34 cellular contexts compared by ENCODE assay signal in the genomic region with DNA sequence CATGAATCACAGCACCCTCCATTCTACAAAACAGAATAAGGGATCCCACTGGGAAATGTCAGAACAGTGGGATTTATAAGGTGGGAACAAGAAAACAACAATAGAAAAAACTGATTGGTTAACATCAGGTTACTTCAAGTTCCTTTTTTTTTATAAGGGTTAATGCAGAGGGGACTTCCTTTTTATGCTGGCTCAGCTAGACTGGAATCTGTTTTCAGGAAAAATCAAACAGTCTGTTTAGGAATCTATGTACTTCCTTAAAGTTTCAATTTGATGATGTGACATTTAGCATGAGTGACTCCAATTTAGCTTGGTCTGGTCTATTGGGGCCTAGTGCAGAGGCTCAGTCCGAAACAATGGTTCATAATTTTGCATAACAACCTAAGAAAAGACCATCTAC.
"Had no signal": no experiment of that assay in that cellular context is flagged by ENCODE, and none has a peak within 500 bp of the region (broad histone marks: within the 10 kb centered on the region; RNA-seq: fewer than 3 reads in every experiment).

No MANE protein-coding gene starts in this region.

- H3K36me3 ChIP-seq: adrenal gland, esophagus muscularis mucosa, gastrocnemius medialis, heart right ventricle, WERI-Rb-1 had no signal

- H3K4me1 ChIP-seq: adrenal gland, esophagus muscularis mucosa, foreskin keratinocyte, gastrocnemius medialis had no signal

- H3K9me3 Mint-ChIP-seq: activated CD8-positive, alpha-beta T cell treated with anti-CD3 and anti-CD28 coated beads for 36 hours; activated naive CD4-positive, alpha-beta T cell treated with anti-CD3 and anti-CD28 coated beads for 36 hours; activated naive CD4-positive, alpha-beta T cell treated with anti-CD3 and anti-CD28 coated beads, Interleukin-2, amount 50 U/mL, for 24 hours; activated naive CD8-positive, alpha-beta T cell treated with anti-CD3 and anti-CD28 coated beads for 36 hours; activated naive CD8-positive, alpha-beta T cell treated with anti-CD3 and anti-CD28 coated beads, Interleukin-2, amount 50 U/mL, for 24 hours; activated T-helper 1 cell treated with anti-CD3 and anti-CD28 coated beads, Interleukin-12 subunit alpha, Interleukin-12 subunit beta, Interleukin-2, Interleukin-4 antibody, amounts not matched to agents 30 ng/mL and 10 ng/mL and 1 ng/mL, durations not matched to agents 14 hours and 24 hours and 36 hours; activated T-helper 2 cell treated with anti-CD3 and anti-CD28 coated beads, Interferon-gamma antibody, Interleukin-2, Interleukin-4, amounts not matched to agents 10 μg/mL and 5 μg/mL and 100 μg/mL, durations not matched to agents 14 hours and 24 hours and 36 hours; T-helper 2 cell treated with Interferon-gamma antibody and Interleukin-4, amounts not matched to agents 5 μg/mL and 100 μg/mL, for 36 hours had no signal

- FAIRE-seq: astrocyte, colon had no signal

- H3K27me3 Mint-ChIP-seq: activated B cell treated with CpG ODN at 0.5 μM for 24 hours; activated CD8-positive, alpha-beta T cell treated with anti-CD3 and anti-CD28 coated beads for 36 hours; activated naive CD4-positive, alpha-beta T cell treated with anti-CD3 and anti-CD28 coated beads, Interleukin-2, amount 50 U/mL, for 24 hours; activated naive CD8-positive, alpha-beta T cell treated with anti-CD3 and anti-CD28 coated beads for 36 hours; activated naive CD8-positive, alpha-beta T cell treated with anti-CD3 and anti-CD28 coated beads, Interleukin-2, amount 50 U/mL, for 24 hours; effector memory CD8-positive, alpha-beta T cell; T-helper 17 cell had no signal

- H3K4me3 ChIP-seq: adrenal gland, esophagus muscularis mucosa, gastrocnemius medialis, heart right ventricle had no signal

- H3K4me3 Mint-ChIP-seq: activated B cell treated with CpG ODN at 0.5 μM for 24 hours; activated CD8-positive, alpha-beta T cell treated with anti-CD3 and anti-CD28 coated beads for 36 hours; activated naive CD4-positive, alpha-beta T cell treated with anti-CD3 and anti-CD28 coated beads for 36 hours; activated naive CD4-positive, alpha-beta T cell treated with anti-CD3 and anti-CD28 coated beads, Interleukin-2, amount 50 U/mL, for 24 hours; activated naive CD8-positive, alpha-beta T cell treated with anti-CD3 and anti-CD28 coated beads for 36 hours; activated naive CD8-positive, alpha-beta T cell treated with anti-CD3 and anti-CD28 coated beads, Interleukin-2, amount 50 U/mL, for 24 hours; activated T-cell treated with anti-CD3 and anti-CD28 coated beads, Interleukin-2, amount 50 U/mL, for 4 hours; activated T-helper 1 cell treated with anti-CD3 and anti-CD28 coated beads, Interleukin-12 subunit alpha, Interleukin-12 subunit beta, Interleukin-2, Interleukin-4 antibody, amounts not matched to agents 30 ng/mL and 10 ng/mL and 1 ng/mL, durations not matched to agents 14 hours and 24 hours and 36 hours; effector memory CD8-positive, alpha-beta T cell; T-helper 17 cell; T-helper 2 cell treated with Interferon-gamma antibody and Interleukin-4, amounts not matched to agents 5 μg/mL and 100 μg/mL, for 36 hours had no signal

- H3K4me1 Mint-ChIP-seq: activated B cell treated with CpG ODN at 0.5 μM for 24 hours; activated naive CD4-positive, alpha-beta T cell treated with anti-CD3 and anti-CD28 coated beads, Interleukin-2, amount 50 U/mL, for 24 hours; activated naive CD8-positive, alpha-beta T cell treated with anti-CD3 and anti-CD28 coated beads for 36 hours; activated naive CD8-positive, alpha-beta T cell treated with anti-CD3 and anti-CD28 coated beads, Interleukin-2, amount 50 U/mL, for 24 hours; T-helper 17 cell had no signal

- H3K9me3 ChIP-seq: adrenal gland, gastrocnemius medialis, heart right ventricle had no signal

- H3K27ac ChIP-seq: adrenal gland, esophagus muscularis mucosa, foreskin keratinocyte, gastrocnemius medialis, heart right ventricle, WERI-Rb-1 had no signal

- ATAC-seq: activated CD4-positive, CD25-positive, alpha-beta regulatory T cell treated with anti-CD3 and anti-CD28 coated beads, Interleukin-2, amount 50 U/mL, for 24 hours; activated CD8-positive, alpha-beta T cell treated with anti-CD3 and anti-CD28 coated beads for 36 hours; activated naive CD8-positive, alpha-beta T cell treated with anti-CD3 and anti-CD28 coated beads, Interleukin-2, amount 50 U/mL, for 24 hours; activated T-cell treated with anti-CD3 and anti-CD28 coated beads, Interleukin-2, amount 50 U/mL, for 4 hours; effector memory CD8-positive, alpha-beta T cell; foreskin keratinocyte; gastrocnemius medialis; heart right ventricle; T-helper 17 cell had no signal

- H3K27me3 ChIP-seq: adrenal gland, esophagus muscularis mucosa, foreskin keratinocyte, gastrocnemius medialis, heart right ventricle had no signal

- H3K36me3 Mint-ChIP-seq: activated naive CD4-positive, alpha-beta T cell treated with anti-CD3 and anti-CD28 coated beads, Interleukin-2, amount 50 U/mL, for 24 hours; activated naive CD8-positive, alpha-beta T cell treated with anti-CD3 and anti-CD28 coated beads for 36 hours had no signal

- H3K27ac Mint-ChIP-seq: activated B cell treated with CpG ODN at 0.5 μM for 24 hours; activated CD8-positive, alpha-beta T cell treated with anti-CD3 and anti-CD28 coated beads for 36 hours; activated naive CD4-positive, alpha-beta T cell treated with anti-CD3 and anti-CD28 coated beads for 36 hours; activated naive CD4-positive, alpha-beta T cell treated with anti-CD3 and anti-CD28 coated beads, Interleukin-2, amount 50 U/mL, for 24 hours; activated naive CD8-positive, alpha-beta T cell treated with anti-CD3 and anti-CD28 coated beads for 36 hours; activated naive CD8-positive, alpha-beta T cell treated with anti-CD3 and anti-CD28 coated beads, Interleukin-2, amount 50 U/mL, for 24 hours; activated T-helper 1 cell treated with anti-CD3 and anti-CD28 coated beads, Interleukin-12 subunit alpha, Interleukin-12 subunit beta, Interleukin-2, Interleukin-4 antibody, amounts not matched to agents 30 ng/mL and 10 ng/mL and 1 ng/mL, durations not matched to agents 14 hours and 24 hours and 36 hours; activated T-helper 2 cell treated with anti-CD3 and anti-CD28 coated beads, Interferon-gamma antibody, Interleukin-2, Interleukin-4, amounts not matched to agents 10 μg/mL and 5 μg/mL and 100 μg/mL, durations not matched to agents 14 hours and 24 hours and 36 hours; effector memory CD8-positive, alpha-beta T cell; T-helper 17 cell; T-helper 2 cell treated with Interferon-gamma antibody and Interleukin-4, amounts not matched to agents 5 μg/mL and 100 μg/mL, for 36 hours had no signal

- DNase-seq: activated B cell treated with CpG ODN at 0.5 μM for 24 hours; activated CD4-positive, alpha-beta T cell treated with anti-CD3 and anti-CD28 coated beads for 48 hours; activated CD4-positive, alpha-beta T cell treated with anti-CD3 and anti-CD28 coated beads, Interleukin-2, amount 50 U/mL, for 1 hour; activated CD4-positive, alpha-beta T cell treated with anti-CD3 and anti-CD28 coated beads, Interleukin-2, amount 50 U/mL, for 48 hours; activated CD8-positive, alpha-beta memory T cell treated with anti-CD3 and anti-CD28 coated beads for 24 hours; activated CD8-positive, alpha-beta T cell treated with anti-CD3 and anti-CD28 coated beads for 36 hours; activated effector memory CD4-positive, alpha-beta T cell treated with anti-CD3 and anti-CD28 coated beads, Interleukin-2, amount 50 U/mL, for 16 hours; activated naive CD4-positive, alpha-beta T cell treated with anti-CD3 and anti-CD28 coated beads for 36 hours; activated naive CD8-positive, alpha-beta T cell treated with anti-CD3 and anti-CD28 coated beads for 36 hours; activated naive CD8-positive, alpha-beta T cell treated with anti-CD3 and anti-CD28 coated beads, Interleukin-2, amount 50 U/mL, for 24 hours; activated T-cell treated with anti-CD3 and anti-CD28 coated beads, Interleukin-2, amount 50 U/mL, for 4 hours; adrenal gland; amygdala; caudate nucleus; cortex of kidney; dermis blood vessel endothelial cell; effector CD4-positive, alpha-beta T cell; effector memory CD8-positive, alpha-beta T cell; erythroblast; foreskin keratinocyte; gastrocnemius medialis; heart right ventricle; T-helper 1 cell; T-helper 17 cell; T1000; WERI-Rb-1 had no signal
